8 cellular contexts compared by ENCODE assay signal in genomic region chr2:70191244-70191735, GRCh38. TPM values are rescaled to one million over a fixed set of nuclear protein-coding genes. Genes with fewer than 3 reads are reported as not detected.
A peak's percentile ranks its signal among the peaks of the same experiment; 100 is the strongest.
DNase-seq lines count a peak whose midpoint lies in the region; TF ChIP-seq lines count a peak whose summit lies in the region.

No MANE protein-coding gene starts in this region.

- no peaks in the 10 kb centered on the region for H3K36me3 Mint-ChIP-seq in nephron progenitor cell (ENCODE audit: low read depth)

- peak overlapping the region; percentile 83 for H2AFZ ChIP-seq in MM.1S (ENCODE audit: low read length)

- peak overlapping the region; percentile 92 for H3K4me3 Mint-ChIP-seq in nephron progenitor cell

- DNase-seq in BJ (ENCODE audit: low read depth) (no peak), MM.1S (no peak), dorsolateral prefrontal cortex (no peak), nephron progenitor cell (no peak), DMS 273 (lab: John Stamatoyannopoulos, UW; ENCODE audit: unreplicated experiment) (no peak), SIG-M5 treated with dmso at 0.1 percent for 504 hours (lab: John Stamatoyannopoulos, UW; ENCODE audit: unreplicated experiment) (no peak), globus pallidus (ENCODE audit: low spot score) (no peak), HCEC 1CT (no peak)

- intact Hi-C loops in dorsolateral prefrontal cortex (cut with DNase I), result loop anchor here (2.0 to 10.0 kb wide), 8 partner anchors 48 to 279 kb away; partner anchors contain the start of genes TIA1 (in 2 of the 2), FAM136A (in 1 of the 2), MXD1 (in 1 of the 2) and PCBP1 (in 1 of the 2)

- H3K79me2 ChIP-seq in MM.1S (ENCODE audit: low read length), result peaks cover 3% of the 10 kb centered on the region; the same call in 1 of the 2 replicates

- H3K4me1 Mint-ChIP-seq in nephron progenitor cell, result peaks cover 17% of the 10 kb centered on the region

- POLR2A ChIA-PET in BJ (lab: Charles Lee), result interaction anchor here (0.7 to 1.0 kb wide), 2 partner anchors 10 to 23 kb away, joined by 3 to 4 read pairs; no protein-coding TSS in a partner anchor

- H3K9me2 ChIP-seq in MM.1S (replicated peaks; ENCODE audit: insufficient read depth, low read length), result no peaks in the 10 kb centered on the region

- peak overlapping the region; percentile 76 for H3K4me3 ChIP-seq in BJ (ENCODE audit: low read depth, low read length)
- peak overlapping the region; percentile 86 for H3K4me3 ChIP-seq in MM.1S (ENCODE audit: low read length)
- H3K4me3 ChIP-seq in dorsolateral prefrontal cortex, result peak overlapping the region; percentile 45 to 99 (median 86)

- peaks cover 5% of the 10 kb centered on the region for H3F3A ChIP-seq in MM.1S (ENCODE audit: insufficient read depth, low read length)

- H3K4me1 ChIP-seq in MM.1S (ENCODE audit: low read length), result 0 out of 2 replicates have a peak, but pooled peaks cover 4% of the 10 kb centered on the region

- TF ChIP-seq CTCF in BJ (IDR thresholded peaks at IDR 0.05; ENCODE audit: insufficient read depth, low read depth, low read length) (no peak), MM.1S (IDR thresholded peaks at IDR 0.05; ENCODE audit: low read length) (peak; percentile 2; the same call in 1 of the 2 replicates), dorsolateral prefrontal cortex (IDR thresholded peaks at IDR 0.05 in 54 of 56, conservative IDR thresholded peaks at IDR 0.05 in 2 of 56; ENCODE audit: low read depth in 1 of 56, partially characterized antibody in 56 of 56) (peak in 2 of 56 donors; percentile 3 to 5), nephron progenitor cell (IDR thresholded peaks at IDR 0.05) (no peak)

- peak overlapping the region; percentile 100 for H3K27ac Mint-ChIP-seq in nephron progenitor cell

- CTCF ChIA-PET in BJ (lab: Yijun Ruan, JAX), result interaction anchor here (1.1 to 1.2 kb wide), 2 partner anchors 10 to 17 kb away, joined by 3 to 4 read pairs; no protein-coding TSS in a partner anchor

- H3K36me3 ChIP-seq in BJ (ENCODE audit: control insufficient read depth, insufficient read depth, low read length) (no peaks in the 10 kb centered on the region), MM.1S (replicated peaks; ENCODE audit: insufficient read depth, low read length) (no peaks in the 10 kb centered on the region)

- peak overlapping the region; percentile 94; the same call in 1 of the 2 replicates for H3K9ac ChIP-seq in MM.1S (ENCODE audit: low read length)

- H4K20me1 ChIP-seq in MM.1S (ENCODE audit: insufficient read depth, low read length), result no peaks in the 10 kb centered on the region

- H3K27ac ChIP-seq in MM.1S (ENCODE audit: low read length) (peak overlapping the region; percentile 88; the same call in 1 of the 2 replicates), dorsolateral prefrontal cortex (peak overlapping the region; percentile 87 to 99 (median 96))

- no peaks in the 10 kb centered on the region for H3K9me3 ChIP-seq in MM.1S (replicated peaks; ENCODE audit: insufficient read depth, low read length)

- H3K27me3 Mint-ChIP-seq in nephron progenitor cell (ENCODE audit: low read depth, poor library complexity), result peaks cover 7% of the 10 kb centered on the region

- H3K4me2 ChIP-seq in MM.1S (ENCODE audit: low read depth, low read length), result peak overlapping the region; percentile 58

- H3K27me3 ChIP-seq in BJ (ENCODE audit: control insufficient read depth, insufficient read depth, low read length) (no peaks in the 10 kb centered on the region), MM.1S (replicated peaks; ENCODE audit: insufficient read depth, low read length) (no peaks in the 10 kb centered on the region), dorsolateral prefrontal cortex (no peaks in the 10 kb centered on the region)

- no peaks in the 10 kb centered on the region for H3K9me3 Mint-ChIP-seq in nephron progenitor cell

RNA-seq across cellular contexts. Expression of gene C2orf42, which starts 0.5 kb away (rescaled TPM):
- 9.8 and 12.1 TPM in 2 replicates for polyA plus RNA-seq in BJ (2011; rRNA removed)
- polyA minus RNA-seq in BJ (2011; rRNA and poly(A)+ RNA removed), result 33.9 and 55.7 TPM in 2 replicates
- 10 to 100 TPM; 20.6 to 44.6 (median 32.0) TPM for total RNA-seq in dorsolateral prefrontal cortex

RNA-seq across cellular contexts. Expression of gene TIA1, which starts 57.1 kb away (rescaled TPM):
- polyA plus RNA-seq in BJ (2011; rRNA removed), result 60.1 and 93.8 TPM in 2 replicates
- 51.2 and 82.3 TPM in 2 replicates for polyA minus RNA-seq in BJ (2011; rRNA and poly(A)+ RNA removed)
- total RNA-seq in dorsolateral prefrontal cortex, result 100 to 1,000 TPM in 116 of 120 experiments, 10 to 100 TPM in 4; 80.0 to 187 (median 133) TPM
